ENCODE assay signal across 29 cellular contexts in genomic region chr4:141402696-141403095, GRCh38.
"Had no signal": no experiment of that assay in that cellular context is flagged by ENCODE, and none has a peak within 500 bp of the region (broad histone marks: within the 10 kb centered on the region; RNA-seq: fewer than 3 reads in every experiment).

No MANE protein-coding gene starts in this region.

- ATAC-seq: naive thymus-derived CD8-positive, alpha-beta T cell; natural killer cell treated with Interleukin-12 subunit alpha and Interleukin-12 subunit beta and Interleukin-15 and Interleukin-18, amount 100 ng/mL, for 72 hours; psoas muscle; right cardiac atrium; sciatic nerve; stimulated activated memory B cell treated with anti-CD40 and anti-IgM and Interleukin-4, amounts not matched to agents 10 μg/mL and 1 μg/mL and 100 μg/mL, for 72 hours; stimulated activated naive CD8-positive, alpha-beta T cell treated with anti-CD3 and anti-CD28 coated beads, Interleukin-15, amount 100 ng/mL, for 72 hours; stimulated activated naive CD8-positive, alpha-beta T cell treated with anti-CD3 and anti-CD28 coated beads, Interleukin-15, Interleukin-2, amounts not matched to agents 100 U/mL and 50 U/mL, for 24 hours; upper lobe of right lung had no signal

- DNase-seq: naive thymus-derived CD8-positive, alpha-beta T cell; nephron progenitor cell; occipital lobe; ovary; posterior cingulate gyrus; psoas muscle; right cardiac atrium; spleen; stimulated activated CD4-positive, alpha-beta T cell treated with anti-CD3 and anti-CD28 coated beads, Interleukin-12 subunit alpha, Interleukin-12 subunit beta, amount 100 ng/mL, for 4 hours; stimulated activated CD4-positive, alpha-beta T cell treated with anti-CD3 and anti-CD28 coated beads, Interleukin-1b, Interleukin-23, amount 100 ng/mL, for 48 hours; stimulated activated CD4-positive, alpha-beta T cell treated with anti-CD3 and anti-CD28 coated beads, Interleukin-4, amount 100 ng/mL, for 1 hour; stimulated activated CD4-positive, alpha-beta T cell treated with anti-CD3 and anti-CD28 coated beads, Interleukin-4, amount 100 ng/mL, for 4 hours; stimulated activated CD8-positive, alpha-beta memory T cell treated with anti-CD3 and anti-CD28 coated beads, Interleukin-4, amount 100 ng/mL, for 48 hours; stimulated activated naive CD4-positive, alpha-beta T cell; stimulated activated naive CD8-positive, alpha-beta T cell treated with anti-CD3 and anti-CD28 coated beads, Interleukin-15, amount 100 ng/mL, for 72 hours; stimulated activated naive CD8-positive, alpha-beta T cell treated with anti-CD3 and anti-CD28 coated beads, Interleukin-15, Interleukin-2, amounts not matched to agents 100 U/mL and 50 U/mL, for 24 hours; substantia nigra; testis; tibial artery; transverse colon; upper lobe of right lung; uterus had no signal

- H3K27me3 ChIP-seq: ovary, spleen, suprapubic skin, testis, tibial artery, transverse colon, upper lobe of right lung, uterus had no signal

- H3K27ac ChIP-seq: ovary, parathyroid adenoma, psoas muscle, skin epidermis, spleen, suprapubic skin, testis, tibial artery, transverse colon, upper lobe of right lung, uterus had no signal

- H3K9ac ChIP-seq: parathyroid adenoma had no signal

- H3K4me2 ChIP-seq: smooth muscle cell had no signal

- H2AFZ ChIP-seq: parathyroid adenoma had no signal

- H3K9me3 ChIP-seq: ovary, psoas muscle, suprapubic skin, tibial artery, transverse colon, upper lobe of right lung, uterus had no signal

- H3K36me3 ChIP-seq: ovary, spleen, suprapubic skin, tibial artery, transverse colon, upper lobe of right lung, uterus had no signal

- H3K4me1 ChIP-seq: parathyroid adenoma, psoas muscle, spleen, suprapubic skin, testis, transverse colon, upper lobe of right lung, uterus had no signal

- H3K4me3 ChIP-seq: ovary, psoas muscle, skin epidermis, smooth muscle cell, spleen, suprapubic skin, testis, tibial artery, transverse colon, upper lobe of right lung, uterus had no signal
